In the genomic region with DNA sequence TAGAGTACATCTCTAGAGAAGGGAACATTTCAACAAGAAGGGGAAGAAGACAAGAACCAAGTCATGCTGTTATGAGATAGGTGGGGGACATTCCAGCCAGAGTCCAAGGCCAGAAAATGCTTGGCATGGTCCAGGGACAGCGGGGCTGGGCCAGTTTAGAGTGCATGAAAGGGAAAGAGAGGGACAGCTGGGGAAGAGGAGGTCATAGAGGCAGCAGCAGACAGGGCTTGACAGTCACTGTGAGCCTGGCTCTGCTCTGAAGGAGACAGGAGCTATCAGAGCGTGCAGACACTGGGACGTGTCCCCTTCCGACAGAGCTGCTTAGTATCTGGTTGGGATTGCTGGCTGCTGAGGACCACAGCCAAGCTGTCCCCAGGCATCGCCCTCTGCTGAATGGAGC, we compare ENCODE assay signal across 21 cellular contexts. TPM values are rescaled to one million over a fixed set of nuclear protein-coding genes. Genes with fewer than 3 reads are reported as not detected.
DNase-seq lines count a peak whose midpoint lies in the region; ATAC-seq and TF ChIP-seq lines count a peak whose summit lies in the region.
"Had no signal": no experiment of that assay in that cellular context is flagged by ENCODE, and none has a peak within 500 bp of the region (broad histone marks: within the 10 kb centered on the region; RNA-seq: fewer than 3 reads in every experiment).

No MANE protein-coding gene starts in this region.

- no peaks in the 10 kb centered on the region for H3K79me2 ChIP-seq in trophoblast cell (ENCODE audit: control insufficient read depth, insufficient read depth, low read length, poor library complexity)

- no peak overlapping the region for H3K23ac ChIP-seq in trophoblast cell (ENCODE audit: low read length)

- H3K4ac ChIP-seq in trophoblast cell (ENCODE audit: low read depth, low read length): no peak overlapping the region

- no peak overlapping the region for H3K18ac ChIP-seq in trophoblast cell (ENCODE audit: low read length)

- ATAC-seq in HG03342 (IDR thresholded peaks at IDR 0.05; ENCODE audit: unreplicated experiment): no peak
- no peak for ATAC-seq in HG02588 (IDR thresholded peaks at IDR 0.05; ENCODE audit: unreplicated experiment)

- no peak for TF ChIP-seq POLR2A in esophagus muscularis mucosa (IDR thresholded peaks at IDR 0.05; ENCODE audit: low read depth)

- no peak overlapping the region for H2BK5ac ChIP-seq in trophoblast cell (ENCODE audit: low read depth, low read length, poor library complexity)

- no peak overlapping the region for H4K12ac ChIP-seq in trophoblast cell (ENCODE audit: low read depth, low read length)

- H3K27ac ChIP-seq in esophagus muscularis mucosa (replicated peaks in 1 of 4) (no peak overlapping the region), trophoblast cell (ENCODE audit: low read depth, low read length) (no peak overlapping the region)

- no peak overlapping the region for H3K14ac ChIP-seq in trophoblast cell (ENCODE audit: low read length)

- intact Hi-C loops in esophagus muscularis mucosa (cut with DNase I): no loop called here

- H3K36me3 ChIP-seq in esophagus muscularis mucosa (no peaks in the 10 kb centered on the region), trophoblast cell (ENCODE audit: control insufficient read depth in 1 of 2, insufficient read depth in 2 of 2, low read length in 2 of 2) (no peaks in the 10 kb centered on the region)
- H3K36me3 ChIP-seq: HAP-1 had no signal

- no peak for TF ChIP-seq EP300 in esophagus muscularis mucosa (IDR thresholded peaks at IDR 0.05)

- peaks cover 0 to 31% (median 0%) of the 10 kb centered on the region in 4 donors for H3K27me3 ChIP-seq in esophagus muscularis mucosa
- H3K27me3 ChIP-seq in trophoblast cell (ENCODE audit: insufficient read depth, low read length): no peaks in the 10 kb centered on the region

- H4K8ac ChIP-seq in trophoblast cell (ENCODE audit: low read depth, low read length): no peak overlapping the region

- H2BK12ac ChIP-seq in trophoblast cell (ENCODE audit: low read length): no peak overlapping the region

- DNase-seq in SK-N-DZ (ENCODE audit: low spot score) (peak; percentile 23), esophagus muscularis mucosa (ENCODE audit: extremely low spot score) (peak; percentile 83), trophoblast cell (no peak), nucleus accumbens (lab: John Stamatoyannopoulos, UW) (no peak)
- DNase-seq: C1 segment of cervical spinal cord; Calu3; CD4-positive, alpha-beta memory T cell; COR-L47; DMS53; DMS79 treated with DMSO at 0.1 percent for 48 hours; GF-D8; GOT3; HFFc6 had no signal

- no peak for TF ChIP-seq CTCF in esophagus muscularis mucosa (IDR thresholded peaks at IDR 0.05)

- H3K79me1 ChIP-seq in trophoblast cell (ENCODE audit: low read length): no peaks in the 10 kb centered on the region

- no peak overlapping the region for H3K4me3 ChIP-seq in esophagus muscularis mucosa
- H3K4me3 ChIP-seq in trophoblast cell (ENCODE audit: low read depth, low read length): no peak overlapping the region
- H3K4me3 ChIP-seq: HAP-1 had no signal

- no peak overlapping the region for H3K4me2 ChIP-seq in trophoblast cell (ENCODE audit: low read length)

- no peak overlapping the region for H2AFZ ChIP-seq in trophoblast cell (ENCODE audit: insufficient read depth, low read length, poor library complexity)

- WGBS in esophagus muscularis mucosa: 67% methylated on average over 5 of the region's 5 CpGs
- WGBS in trophoblast cell (ENCODE audit: extremely low coverage, insufficient coverage, insufficient read length): no CpG with 5 or more reads among the region's 5 CpGs

- H3K4me1 ChIP-seq in esophagus muscularis mucosa (no peaks in the 10 kb centered on the region), trophoblast cell (ENCODE audit: control insufficient read depth in 1 of 2, insufficient read depth in 2 of 2, low read length in 2 of 2) (no peaks in the 10 kb centered on the region)
- H3K4me1 ChIP-seq: HAP-1 had no signal

- no peak overlapping the region for H4K91ac ChIP-seq in trophoblast cell (ENCODE audit: low read depth, low read length)

- no peak overlapping the region for H2BK120ac ChIP-seq in trophoblast cell (ENCODE audit: insufficient read depth, low read length, poor library complexity)

- peak overlapping the region; percentile 34 for H3K9ac ChIP-seq in trophoblast cell (ENCODE audit: low read length)

- H3K9me3 ChIP-seq in esophagus muscularis mucosa (no peaks in the 10 kb centered on the region), trophoblast cell (ENCODE audit: insufficient read depth, low read depth, low read length) (peaks cover 16% of the 10 kb centered on the region)
- H3K9me3 ChIP-seq: HAP-1 had no signal

- no peak overlapping the region for H2AK5ac ChIP-seq in trophoblast cell (ENCODE audit: low read length)

RNA-seq across cellular contexts. Expression of a gene that starts 35.7 kb away (rescaled TPM):
- not detected in 2 replicates for polyA plus RNA-seq in SK-N-DZ (2014; cell fraction: cytosol; rRNA removed)
- not detected in 2 replicates for polyA plus RNA-seq in SK-N-DZ (2014; cell fraction: nucleus; rRNA removed)
- not detected for total RNA-seq in esophagus muscularis mucosa
- polyA plus RNA-seq in trophoblast cell (2013): 0.04 TPM in 1 of 2 replicates, not detected in the other
- total RNA-seq: A172; A673; Calu3; CD4-positive, alpha-beta memory T cell; Daoy; G401; HFFc6 had no signal
- polyA plus RNA-seq: BJ; CD4-positive, alpha-beta memory T cell had no signal

Comparison
In these comparisons a context has a peak if more than half of its experiments do, and no peak if none do; other contexts are left out.
1. DNase-seq: peak in SK-N-DZ (single experiment) and esophagus muscularis mucosa (single experiment); none in trophoblast cell (0 of 2) and nucleus accumbens (0 of 56).